Comparison of ENCODE assay signal across 9 cellular contexts in genomic region chr21:16534408-16535099, GRCh38.
DNase-seq lines count a peak whose midpoint lies in the region; ATAC-seq and TF ChIP-seq lines count a peak whose summit lies in the region.
"Had no signal": no experiment of that assay in that cellular context is flagged by ENCODE, and none has a peak within 500 bp of the region (broad histone marks: within the 10 kb centered on the region; RNA-seq: fewer than 3 reads in every experiment).

No MANE protein-coding gene starts in this region.

- peak; percentile 40 for DNase-seq in AG08395 (ENCODE audit: low spot score)
- peak; percentile 65 for DNase-seq in NCI-H345 (lab: John Stamatoyannopoulos, UW)
- DNase-seq in epithelial cell of proximal tubule (ENCODE audit: low read depth): peak; percentile 35
- DNase-seq in HK-2 (ENCODE audit: unreplicated experiment): no peak
- no peak for DNase-seq in mesendoderm
- DNase-seq: cortex of kidney had no signal

- no peak overlapping the region for H3K23ac ChIP-seq in mesendoderm (ENCODE audit: low read length)

- peaks cover 0 to 3% of the 10 kb centered on the region in 2 donors for H3K9me3 ChIP-seq in muscle layer of duodenum (ENCODE audit: control insufficient read depth in 1 of 2, low read length in 2 of 2)

- no peak overlapping the region for H2BK120ac ChIP-seq in mesendoderm (ENCODE audit: low read depth, low read length)

- H2AK5ac ChIP-seq in mesendoderm (ENCODE audit: low read length): no peak overlapping the region

- no peak overlapping the region for H3K4ac ChIP-seq in mesendoderm (ENCODE audit: low read depth, low read length)

- no peaks in the 10 kb centered on the region for H3K79me2 ChIP-seq in mesendoderm (ENCODE audit: control insufficient read depth, insufficient read depth, low read length)

- H3K56ac ChIP-seq in mesendoderm (ENCODE audit: low read length): no peak overlapping the region

- peak overlapping the region; percentile 53 for H3K4me3 ChIP-seq in epithelial cell of proximal tubule (ENCODE audit: low read depth, low read length)
- peak overlapping the region; percentile 57 to 64 for H3K4me3 ChIP-seq in muscle layer of duodenum (ENCODE audit: low read depth in 1 of 2, low read length in 2 of 2)
- H3K4me3 ChIP-seq in mesendoderm (ENCODE audit: low read length): no peak overlapping the region

- H3K79me1 ChIP-seq in mesendoderm (ENCODE audit: low read length): no peaks in the 10 kb centered on the region

- H3K36me3 ChIP-seq in muscle layer of duodenum (ENCODE audit: control insufficient read depth in 1 of 2, insufficient read depth in 2 of 2, low read length in 2 of 2) (no peaks in the 10 kb centered on the region), mesendoderm (ENCODE audit: control insufficient read depth, insufficient read depth, low read length) (no peaks in the 10 kb centered on the region)

- H3K18ac ChIP-seq in mesendoderm (ENCODE audit: low read length): no peak overlapping the region

- no peak for ATAC-seq in HG02610 (IDR thresholded peaks at IDR 0.05; ENCODE audit: unreplicated experiment)
- no peak for ATAC-seq in GM21737 (IDR thresholded peaks at IDR 0.05; ENCODE audit: unreplicated experiment)

- no peak overlapping the region for H2BK5ac ChIP-seq in mesendoderm (ENCODE audit: low read length)

- no peaks in the 10 kb centered on the region for H3K27me3 ChIP-seq in muscle layer of duodenum (ENCODE audit: low read depth, low read length)
- H3K27me3 ChIP-seq in mesendoderm (ENCODE audit: insufficient read depth, low read length, poor library complexity): no peaks in the 10 kb centered on the region

- no peak overlapping the region for H3K9ac ChIP-seq in mesendoderm (ENCODE audit: low read length)

- H4K8ac ChIP-seq in mesendoderm (ENCODE audit: low read depth, low read length): no peak overlapping the region

- no peak overlapping the region for H2BK15ac ChIP-seq in mesendoderm (replicated peaks; ENCODE audit: low read depth)

- H3K4me1 ChIP-seq in muscle layer of duodenum (ENCODE audit: control insufficient read depth in 1 of 2, insufficient read depth in 2 of 2, low read length in 2 of 2): peaks cover 0 to 11% of the 10 kb centered on the region in 2 donors
- no peaks in the 10 kb centered on the region for H3K4me1 ChIP-seq in mesendoderm (ENCODE audit: control insufficient read depth, low read depth, low read length)

- H3K4me2 ChIP-seq in mesendoderm (ENCODE audit: low read length): no peak overlapping the region

- TF ChIP-seq CTCF in epithelial cell of proximal tubule (conservative IDR thresholded peaks at IDR 0.05; ENCODE audit: low read depth, low read length): no peak

- H3K27ac ChIP-seq in muscle layer of duodenum (ENCODE audit: low read length): peak overlapping the region; percentile 70
- no peak overlapping the region for H3K27ac ChIP-seq in mesendoderm (ENCODE audit: low read depth, low read length)

- no CpG with 5 or more reads among the region's 11 CpGs for WGBS in mesendoderm (ENCODE audit: extremely low coverage, insufficient coverage, low lambda C conversion rate)

- H4K5ac ChIP-seq in mesendoderm (ENCODE audit: low read length): no peak overlapping the region

Comparison
In these comparisons a context has a peak if more than half of its experiments do, and no peak if none do; other contexts are left out.
1. DNase-seq: peak in AG08395 (single experiment), NCI-H345 (single experiment) and epithelial cell of proximal tubule (single experiment); none in HK-2 (single experiment) and mesendoderm (single experiment).